8 cellular contexts compared by ENCODE assay signal in the genomic region with DNA sequence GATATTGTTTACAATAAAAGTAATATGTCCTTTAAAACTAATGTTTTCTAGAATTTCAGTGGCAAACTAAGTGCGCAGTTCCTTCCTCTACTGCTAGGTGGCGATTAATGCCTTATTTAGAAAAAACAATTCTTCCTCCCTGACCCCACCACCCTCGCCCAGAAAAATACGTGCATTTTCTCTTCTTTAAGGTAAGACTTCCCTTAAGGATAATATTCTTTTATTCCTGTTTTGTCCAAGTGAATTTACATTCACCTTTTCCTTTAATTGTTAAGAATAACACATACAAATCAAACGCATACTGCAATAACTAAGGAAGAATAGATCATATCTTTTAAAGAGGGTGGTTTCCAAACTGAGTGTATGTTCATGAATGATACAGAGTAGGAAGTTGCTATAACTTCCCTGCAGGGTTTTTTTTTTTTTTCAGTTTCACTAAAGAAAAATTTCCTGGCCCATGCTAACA. TPM values are rescaled to one million over a fixed set of nuclear protein-coding genes. Genes with fewer than 3 reads are reported as not detected.
DNase-seq lines count a peak whose midpoint lies in the region; ATAC-seq, FAIRE-seq and TF ChIP-seq lines count a peak whose summit lies in the region.

No MANE protein-coding gene starts in this region.

- no peak overlapping the region for H3K9ac ChIP-seq in keratinocyte (ENCODE audit: control insufficient read depth, extremely low read depth, insufficient read depth, low read length)

- peak overlapping the region; percentile 18; the same call in 1 of the 2 replicates for H3K27ac ChIP-seq in DOHH2 (ENCODE audit: low read depth, low read length)
- no peak overlapping the region for H3K27ac ChIP-seq in RWPE2 (ENCODE audit: poor library complexity, severe bottlenecking)
- H3K27ac ChIP-seq in keratinocyte (ENCODE audit: control insufficient read depth, insufficient read depth, low read length) = no peak overlapping the region

- H3K27ac Mint-ChIP-seq in stimulated activated memory B cell treated with anti-CD40 and anti-IgM and Interleukin-4, amounts not matched to agents 10 μg/mL and 1 μg/mL and 100 μg/mL, for 72 hours = no peak overlapping the region

- ATAC-seq in GM19452 (IDR thresholded peaks at IDR 0.05; ENCODE audit: unreplicated experiment) (peak; percentile 70), HG03571 (IDR thresholded peaks at IDR 0.05; ENCODE audit: unreplicated experiment) (peak; percentile 70), RWPE2 (ENCODE audit: low read depth) (no peak)
- ATAC-seq in stimulated activated memory B cell treated with anti-CD40 and anti-IgM and Interleukin-4, amounts not matched to agents 10 μg/mL and 1 μg/mL and 100 μg/mL, for 72 hours = peak; percentile 71

- H3K4me2 ChIP-seq in DOHH2 (ENCODE audit: low read length) (peak overlapping the region; percentile 67), keratinocyte (ENCODE audit: control insufficient read depth, extremely low read depth, insufficient read depth, low read depth, low read length) (no peak overlapping the region)

- H3K4me1 Mint-ChIP-seq in stimulated activated memory B cell treated with anti-CD40 and anti-IgM and Interleukin-4, amounts not matched to agents 10 μg/mL and 1 μg/mL and 100 μg/mL, for 72 hours = no peaks in the 10 kb centered on the region

- no peaks in the 10 kb centered on the region for H3K9me3 ChIP-seq in DOHH2 (ENCODE audit: control insufficient read depth, insufficient read depth, low read length)
- H3K9me3 ChIP-seq in RWPE2 (ENCODE audit: severe bottlenecking) = no peaks in the 10 kb centered on the region
- no peaks in the 10 kb centered on the region for H3K9me3 ChIP-seq in keratinocyte (ENCODE audit: control insufficient read depth, low read depth, low read length)

- H3F3A ChIP-seq in DOHH2 (ENCODE audit: control insufficient read depth, insufficient read depth) = no peaks in the 10 kb centered on the region

- no peaks in the 10 kb centered on the region for H3K9me2 ChIP-seq in DOHH2 (replicated peaks; ENCODE audit: control insufficient read depth, low read length)

- DNase-seq in RWPE2 (ENCODE audit: low spot score) = no peak
- DNase-seq in amniotic epithelial cell (ENCODE audit: low read depth) = peak; percentile 37
- no peak for DNase-seq in keratinocyte (ENCODE audit: low read depth, low spot score)
- no peak for DNase-seq in NCI-H1930 (lab: John Stamatoyannopoulos, UW)

- no peaks in the 10 kb centered on the region for H3K9me3 Mint-ChIP-seq in stimulated activated memory B cell treated with anti-CD40 and anti-IgM and Interleukin-4, amounts not matched to agents 10 μg/mL and 1 μg/mL and 100 μg/mL, for 72 hours

- dilution Hi-C loops in keratinocyte (cut with MboI; ENCODE audit: extremely low pct_ligation_motif_present, low sequenced_read_pairs) = no loop called here

- no peaks in the 10 kb centered on the region for H4K20me1 ChIP-seq in DOHH2 (ENCODE audit: control insufficient read depth, insufficient read depth, low read depth, low read length)
- no peaks in the 10 kb centered on the region for H4K20me1 ChIP-seq in keratinocyte (ENCODE audit: control insufficient read depth, extremely low read depth, insufficient read depth, low read length)

- no peaks in the 10 kb centered on the region for H3K79me2 ChIP-seq in DOHH2 (ENCODE audit: control insufficient read depth, low read length)
- no peaks in the 10 kb centered on the region for H3K79me2 ChIP-seq in keratinocyte (ENCODE audit: control insufficient read depth, insufficient read depth, low read length)

- no peaks in the 10 kb centered on the region for H3K27me3 ChIP-seq in DOHH2 (ENCODE audit: control insufficient read depth, low read length)
- H3K27me3 ChIP-seq in RWPE2 (ENCODE audit: insufficient read depth, poor library complexity, severe bottlenecking) = peaks cover 6% of the 10 kb centered on the region
- H3K27me3 ChIP-seq in keratinocyte (ENCODE audit: control insufficient read depth, extremely low read depth, insufficient read depth, low read length) = no peaks in the 10 kb centered on the region

- FAIRE-seq in keratinocyte (lab: Jason Lieb, UNC) = no peak

- H3K9me1 ChIP-seq in keratinocyte (ENCODE audit: control insufficient read depth, extremely low read depth, insufficient read depth, low read length) = no peaks in the 10 kb centered on the region

- H3K4me3 ChIP-seq in DOHH2 (ENCODE audit: low read length) (peak overlapping the region; percentile 46), RWPE2 (ENCODE audit: severe bottlenecking) (no peak overlapping the region), keratinocyte (ENCODE audit: control insufficient read depth in 2 of 3, extremely low read depth in 1 of 3, insufficient read depth in 2 of 3, low read depth in 1 of 3, low read length in 3 of 3) (no peak overlapping the region)

- H3K36me3 Mint-ChIP-seq in stimulated activated memory B cell treated with anti-CD40 and anti-IgM and Interleukin-4, amounts not matched to agents 10 μg/mL and 1 μg/mL and 100 μg/mL, for 72 hours = no peaks in the 10 kb centered on the region

- H3K36me3 ChIP-seq in DOHH2 (ENCODE audit: control insufficient read depth, low read length) = no peaks in the 10 kb centered on the region
- no peaks in the 10 kb centered on the region for H3K36me3 ChIP-seq in RWPE2 (ENCODE audit: low read depth)
- no peaks in the 10 kb centered on the region for H3K36me3 ChIP-seq in keratinocyte (ENCODE audit: control insufficient read depth in 2 of 2, extremely low read depth in 1 of 2, insufficient read depth in 2 of 2, low read length in 2 of 2)

- TF ChIP-seq CTCF in DOHH2 (IDR thresholded peaks at IDR 0.05; ENCODE audit: low read depth, low read length, poor library complexity, severe bottlenecking) = peak; percentile 87
- peak; percentile 87 for TF ChIP-seq CTCF in RWPE2 (IDR thresholded peaks at IDR 0.05; ENCODE audit: poor library complexity, severe bottlenecking)
- peak; percentile 47 to 68 (median 67) for TF ChIP-seq CTCF in keratinocyte (optimal IDR thresholded peaks at IDR 0.05 in 1 of 3, IDR thresholded peaks at IDR 0.05 in 1 of 3, conservative IDR thresholded peaks at IDR 0.05 in 1 of 3; ENCODE audit: extremely low read depth in 1 of 3, insufficient read depth in 2 of 3, low read length in 3 of 3)

- no peak overlapping the region for H2AFZ ChIP-seq in keratinocyte (ENCODE audit: control insufficient read depth, low read length)

- H3K4me3 Mint-ChIP-seq in stimulated activated memory B cell treated with anti-CD40 and anti-IgM and Interleukin-4, amounts not matched to agents 10 μg/mL and 1 μg/mL and 100 μg/mL, for 72 hours = peak overlapping the region; percentile 31

- H3K4me1 ChIP-seq in DOHH2 (ENCODE audit: control insufficient read depth, low read length) (peaks cover 10% of the 10 kb centered on the region), RWPE2 (ENCODE audit: insufficient read depth, poor library complexity, severe bottlenecking) (no peaks in the 10 kb centered on the region), keratinocyte (ENCODE audit: control insufficient read depth, extremely low read depth, insufficient read depth, low read length) (no peaks in the 10 kb centered on the region)

- no peaks in the 10 kb centered on the region for H3K27me3 Mint-ChIP-seq in stimulated activated memory B cell treated with anti-CD40 and anti-IgM and Interleukin-4, amounts not matched to agents 10 μg/mL and 1 μg/mL and 100 μg/mL, for 72 hours

RNA-seq across cellular contexts. Expression of gene PSMA1, which starts 17.0 kb away (rescaled TPM):
- 159 to 293 TPM (median 175 TPM) in 3 replicates for polyA plus RNA-seq in keratinocyte
- polyA plus RNA-seq in keratinocyte (2011; ENCODE audit: low read depth) = 40.2 TPM
- 145 and 251 TPM in 2 replicates for polyA plus RNA-seq in keratinocyte (2011; cell fraction: cytosol; rRNA removed)
- 214 and 295 TPM in 2 replicates for polyA plus RNA-seq in keratinocyte (2011; cell fraction: nucleus; rRNA removed)
- polyA plus RNA-seq in keratinocyte (2012; ENCODE audit: low replicate concordance) = 130 and 175 TPM in 2 replicates
- 44.0 to 140 TPM (median 88.9 TPM) in 3 replicates for polyA minus RNA-seq in keratinocyte
- 76.5 TPM for polyA minus RNA-seq in keratinocyte (2011; cell fraction: cytosol; rRNA and poly(A)+ RNA removed)
- polyA minus RNA-seq in keratinocyte (2011; cell fraction: nucleus; rRNA and poly(A)+ RNA removed) = 39.8 and 49.3 TPM in 2 replicates

RNA-seq across cellular contexts. Expression of gene COPB1, which starts 37.6 kb away (rescaled TPM):
- 121 to 169 TPM (median 126 TPM) in 3 replicates for polyA plus RNA-seq in keratinocyte
- polyA plus RNA-seq in keratinocyte (2011; ENCODE audit: low read depth) = 50.7 TPM
- 49.5 and 112 TPM in 2 replicates for polyA plus RNA-seq in keratinocyte (2011; cell fraction: cytosol; rRNA removed)
- polyA plus RNA-seq in keratinocyte (2011; cell fraction: nucleus; rRNA removed) = 169 and 215 TPM in 2 replicates
- polyA plus RNA-seq in keratinocyte (2012; ENCODE audit: low replicate concordance) = 68.1 and 106 TPM in 2 replicates
- 52.8 to 139 TPM (median 82.5 TPM) in 3 replicates for polyA minus RNA-seq in keratinocyte
- polyA minus RNA-seq in keratinocyte (2011; cell fraction: cytosol; rRNA and poly(A)+ RNA removed) = 88.4 TPM
- polyA minus RNA-seq in keratinocyte (2011; cell fraction: nucleus; rRNA and poly(A)+ RNA removed) = 118 and 194 TPM in 2 replicates
